In the genomic region with DNA sequence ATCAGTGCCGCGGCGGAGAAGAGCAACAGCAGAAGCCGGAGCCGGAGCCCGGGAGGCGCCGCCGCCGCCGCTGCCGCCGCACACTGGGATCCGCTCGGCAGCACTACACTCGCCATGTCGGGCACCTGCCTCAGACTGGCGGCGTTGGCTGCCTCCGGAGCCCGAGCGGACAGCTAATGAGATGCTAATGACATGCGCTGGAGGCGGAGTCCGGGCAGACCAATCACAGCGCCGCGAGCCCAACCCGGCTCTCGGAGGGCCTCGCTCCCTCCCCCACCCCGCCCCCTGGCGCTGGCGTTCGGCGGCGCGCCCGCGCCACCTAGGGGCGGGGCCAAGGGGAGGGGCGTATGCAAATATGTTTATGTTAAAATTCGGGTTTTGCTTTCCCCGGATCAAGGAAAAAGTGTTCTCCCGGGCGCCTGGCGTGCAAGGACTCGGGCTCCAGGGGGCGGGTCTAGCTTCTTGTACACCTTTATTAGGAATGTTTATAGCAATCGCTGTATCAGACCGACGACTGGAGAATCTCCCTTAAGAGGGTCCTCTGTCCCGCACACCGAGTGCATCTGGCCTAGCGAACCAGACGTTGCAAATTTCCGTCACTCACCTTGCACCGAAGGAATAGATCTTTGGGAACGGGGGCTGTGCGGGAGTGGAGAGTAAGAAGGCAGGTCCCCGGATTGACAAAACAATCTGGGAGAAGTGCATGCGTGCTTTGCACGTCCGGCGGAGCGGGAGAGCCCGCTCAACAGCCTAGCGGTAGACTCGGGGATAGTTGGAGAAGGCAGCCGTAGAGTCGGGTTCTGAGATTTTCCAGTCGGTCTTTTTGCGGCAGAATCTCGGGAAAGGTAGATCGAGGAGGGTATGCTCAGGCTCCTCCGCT, we compare ENCODE assay signal across 8 cellular contexts. TPM values are rescaled to one million over a fixed set of nuclear protein-coding genes. Genes with fewer than 3 reads are reported as not detected.
DNase-seq lines count a peak whose midpoint lies in the region; ATAC-seq, FAIRE-seq and TF ChIP-seq lines count a peak whose summit lies in the region.

CADM1 (minus strand) TSS at position 137 of the 880 bp plus-strand sequence.

- FAIRE-seq in astrocyte (lab: Jason Lieb, UNC): no peak

- peak within 1 kb of the TSS; percentile 60 for H3K27ac ChIP-seq in astrocyte (ENCODE audit: low read depth, low read length)
- peak within 1 kb of the TSS; percentile 69 for H3K27ac ChIP-seq in right cardiac atrium (ENCODE audit: low read length)

- H3K9ac ChIP-seq in astrocyte (ENCODE audit: low read length): peak within 1 kb of the TSS; percentile 87

- intact Hi-C loops in right cardiac atrium (cut with DNase I): loop anchor here in 3 of 4 donors (5.0 to 10.0 kb wide), 5 partner anchors 162 to 250 kb away; no protein-coding TSS in a partner anchor
- intact Hi-C loops in posterior vena cava (cut with DNase I): loop anchor here (5.0 to 10.0 kb wide), 2 partner anchors 170 to 1217 kb away; no protein-coding TSS in a partner anchor

- H3K27me3 Mint-ChIP-seq in T-cell (peaks cover 18 to 26% of the 10 kb centered on the region in 2 donors), astrocyte (ENCODE audit: low read depth, unreplicated experiment) (peaks cover 5% of the 10 kb centered on the region), type B pancreatic cell (peaks cover 16% of the 10 kb centered on the region)

- POLR2A ChIA-PET in T-cell (lab: Charles Lee): no interaction called here

- H3K4me3 ChIP-seq in astrocyte (ENCODE audit: insufficient read depth, low read depth, low read length): peak within 1 kb of the TSS; percentile 91
- H3K4me3 ChIP-seq in right cardiac atrium (ENCODE audit: low read length): peak within 1 kb of the TSS; percentile 47

- under 1% methylated on average over 76 of the region's 76 CpGs for WGBS in right cardiac atrium

- TF ChIP-seq CTCF in astrocyte (IDR thresholded peaks at IDR 0.05; ENCODE audit: insufficient read depth, low read depth, low read length) (peak; percentile 56), type B pancreatic cell (conservative IDR thresholded peaks at IDR 0.05) (peak; percentile 79)

- H3K36me3 ChIP-seq in astrocyte (ENCODE audit: insufficient read depth, low read length): no peaks in the 10 kb centered on the region

- DNase-seq in CD1c-positive myeloid dendritic cell (ENCODE audit: extremely low spot score) (peak; percentile 81), NCI-H1092 (lab: John Stamatoyannopoulos, UW) (peak; percentile 99), T-cell (peak; percentile 31 to 87 (median 74)), astrocyte (ENCODE audit: low read depth) (peak; percentile 90), right cardiac atrium (peak; percentile 94 to 97 (median 97)), posterior vena cava (ENCODE audit: low spot score) (peak; percentile 95), type B pancreatic cell (ENCODE audit: extremely low spot score, unreplicated experiment) (peak; percentile 98)

- CTCF ChIA-PET in T-cell (lab: Charles Lee): no interaction called here

- H4K20me1 ChIP-seq in astrocyte (ENCODE audit: insufficient read depth, low read length): peaks cover 33% of the 10 kb centered on the region

- H3K4me1 Mint-ChIP-seq in T-cell (peaks cover 13 to 15% (median 14%) of the 10 kb centered on the region in 3 donors), astrocyte (ENCODE audit: low read depth, unreplicated experiment) (peaks cover 9% of the 10 kb centered on the region), type B pancreatic cell (ENCODE audit: unreplicated experiment) (no peaks in the 10 kb centered on the region)

- H3K4me3 Mint-ChIP-seq in T-cell (peak within 1 kb of the TSS in 2 of 3 donors; percentile 74 to 82), astrocyte (ENCODE audit: unreplicated experiment) (peak within 1 kb of the TSS; percentile 93), type B pancreatic cell (peak within 1 kb of the TSS; percentile 94)

- H3K9me3 Mint-ChIP-seq in T-cell: no peaks in the 10 kb centered on the region
- H3K9me3 Mint-ChIP-seq in astrocyte (ENCODE audit: unreplicated experiment): no peaks in the 10 kb centered on the region
- no peaks in the 10 kb centered on the region for H3K9me3 Mint-ChIP-seq in type B pancreatic cell

- H3K36me3 Mint-ChIP-seq in T-cell: no peaks in the 10 kb centered on the region
- no peaks in the 10 kb centered on the region for H3K36me3 Mint-ChIP-seq in astrocyte (ENCODE audit: low read depth, unreplicated experiment)
- H3K36me3 Mint-ChIP-seq in type B pancreatic cell: no peaks in the 10 kb centered on the region

- H3K27me3 ChIP-seq in astrocyte (ENCODE audit: insufficient read depth, low read length) (peaks cover 14% of the 10 kb centered on the region), right cardiac atrium (ENCODE audit: control insufficient read depth, insufficient read depth) (no peaks in the 10 kb centered on the region)

- peak; percentile 73 for ATAC-seq in GM21390 (IDR thresholded peaks at IDR 0.05; ENCODE audit: unreplicated experiment)
- peak; percentile 87 to 92 (median 88) for ATAC-seq in T-cell (replicated peaks in 1 of 4)
- peak; percentile 97 to 98 for ATAC-seq in right cardiac atrium

- peaks cover 43% of the 10 kb centered on the region for H3K79me2 ChIP-seq in astrocyte (ENCODE audit: insufficient read depth, low read length)

- no peaks in the 10 kb centered on the region for H3K9me3 ChIP-seq in astrocyte (ENCODE audit: insufficient read depth, low read depth, low read length)
- no peaks in the 10 kb centered on the region for H3K9me3 ChIP-seq in right cardiac atrium (ENCODE audit: control insufficient read depth, low read length)

- H3K27ac Mint-ChIP-seq in T-cell (peak within 1 kb of the TSS in 1 of 2 donors; percentile 55), astrocyte (ENCODE audit: unreplicated experiment) (peak within 1 kb of the TSS; percentile 73), type B pancreatic cell (peak within 1 kb of the TSS; percentile 96)

- peak within 1 kb of the TSS; percentile 100 for H3K4me2 ChIP-seq in astrocyte (ENCODE audit: low read length)

- peak within 1 kb of the TSS; percentile 98 for H2AFZ ChIP-seq in astrocyte (ENCODE audit: low read depth, low read length)

- H3K4me1 ChIP-seq in astrocyte (ENCODE audit: insufficient read depth, low read length) (peaks cover 11% of the 10 kb centered on the region), right cardiac atrium (ENCODE audit: control insufficient read depth, insufficient read depth, low read length) (no peaks in the 10 kb centered on the region)

RNA-seq across cellular contexts. Expression of gene CADM1, which starts in this region (rescaled TPM):
- total RNA-seq in T-cell (1 to 10 TPM; 2.1 to 6.7 (median 3.1) TPM), astrocyte (414 and 491 TPM in 2 replicates), right cardiac atrium (10 to 100 TPM; 25.4 to 42.6 (median 35.5) TPM), posterior vena cava (1 to 10 TPM; 2.5 to 5.5 TPM), type B pancreatic cell (ENCODE audit: low replicate concordance) (102 and 150 TPM in 2 replicates)
- 14.8 TPM for polyA plus RNA-seq in right cardiac atrium

Comparison
In these comparisons a context has a peak if more than half of its experiments do, and no peak if none do; other contexts are left out.
1. Peak in every context shown above with its lines: DNase-seq, ATAC-seq, H3K4me3 ChIP-seq and H3K27ac ChIP-seq.